In the genomic region with DNA sequence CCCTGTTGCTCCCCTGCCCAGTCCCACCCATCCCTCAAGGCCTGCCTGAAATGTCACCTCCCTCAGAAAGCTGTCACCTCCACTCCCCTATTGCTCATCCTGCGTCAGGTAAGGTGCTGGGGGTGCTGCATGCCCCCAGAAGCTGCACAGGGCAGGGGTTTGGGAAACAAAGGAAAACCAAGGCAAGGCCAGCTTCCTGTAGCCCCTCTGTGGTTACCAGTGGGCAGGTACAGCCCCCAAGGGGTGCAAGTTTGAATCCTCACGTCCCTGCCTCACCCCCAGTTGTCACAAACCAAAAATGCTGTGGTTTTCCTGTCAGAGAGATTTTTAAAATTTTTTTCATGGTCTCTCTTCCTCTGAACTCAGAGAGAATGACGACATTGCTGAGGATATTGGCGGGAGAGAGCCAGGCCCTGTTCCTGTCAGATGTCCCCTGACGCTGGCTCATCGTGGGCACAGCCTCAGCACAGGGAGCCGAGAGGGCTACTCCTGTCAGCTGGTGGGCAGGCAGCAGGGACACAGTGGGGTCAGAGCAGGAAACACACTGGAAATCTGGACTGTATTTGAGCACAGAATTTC, we compare ENCODE assay signal across 8 cellular contexts. TPM values are rescaled to one million over a fixed set of nuclear protein-coding genes. Genes with fewer than 3 reads are reported as not detected.
DNase-seq lines count a peak whose midpoint lies in the region; ATAC-seq and TF ChIP-seq lines count a peak whose summit lies in the region.

No MANE protein-coding gene starts in this region.

- H3K18ac ChIP-seq in mesenchymal stem cell (ENCODE audit: low read depth in 1 of 2, low read length in 2 of 2), result peak overlapping the region in 1 of 2 experiments; percentile 38

- no peaks in the 10 kb centered on the region for H3K27me3 ChIP-seq in CD4-positive, alpha-beta T cell (ENCODE audit: control insufficient read depth, insufficient read depth, low read length)
- H3K27me3 ChIP-seq in mesenchymal stem cell (ENCODE audit: control insufficient read depth in 1 of 2, insufficient read depth in 1 of 2, low read length in 2 of 2) (peaks cover 12 to 18% of the 10 kb centered on the region in 2 experiments), MG63 (no peaks in the 10 kb centered on the region)

- H3K36me3 ChIP-seq in mesenchymal stem cell (ENCODE audit: control insufficient read depth in 1 of 2, insufficient read depth in 2 of 2, low read depth in 1 of 2, low read length in 2 of 2) (no peaks in the 10 kb centered on the region), MG63 (no peaks in the 10 kb centered on the region)

- H3K27ac Mint-ChIP-seq in CD4-positive, alpha-beta T cell, result peak overlapping the region; percentile 93
- no peak overlapping the region for H3K27ac Mint-ChIP-seq in Calu3 (ENCODE audit: unreplicated experiment)

- peaks cover 16% of the 10 kb centered on the region for H3K4me1 ChIP-seq in mesenchymal stem cell (ENCODE audit: control insufficient read depth, insufficient read depth, low read depth, low read length)

- no peak overlapping the region for H3K9ac ChIP-seq in mesenchymal stem cell (ENCODE audit: low read length)

- no peak overlapping the region for H2BK12ac ChIP-seq in mesenchymal stem cell (ENCODE audit: low read length in 2 of 2)

- H3K27ac ChIP-seq in CD4-positive, alpha-beta T cell (ENCODE audit: low read depth, low read length), result peak overlapping the region; percentile 63
- H3K27ac ChIP-seq in mesenchymal stem cell (ENCODE audit: low read length, poor library complexity, severe bottlenecking), result no peak overlapping the region

- H2BK5ac ChIP-seq in mesenchymal stem cell (ENCODE audit: low read depth, low read length, poor library complexity, severe bottlenecking), result no peak overlapping the region

- no peak overlapping the region for H2BK15ac ChIP-seq in mesenchymal stem cell (ENCODE audit: low read depth, poor library complexity, severe bottlenecking)

- WGBS in mesenchymal stem cell, result 26% methylated on average over 6 of the region's 7 CpGs

- H3K9me3 Mint-ChIP-seq in CD4-positive, alpha-beta T cell, result no peaks in the 10 kb centered on the region
- no peaks in the 10 kb centered on the region for H3K9me3 Mint-ChIP-seq in Calu3 (ENCODE audit: low read depth, unreplicated experiment)

- H3K4me3 Mint-ChIP-seq in CD4-positive, alpha-beta T cell, result peak overlapping the region; percentile 55
- no peak overlapping the region for H3K4me3 Mint-ChIP-seq in Calu3 (ENCODE audit: low read depth, unreplicated experiment)

- H2AK5ac ChIP-seq in mesenchymal stem cell (ENCODE audit: low read length, severe bottlenecking), result no peak overlapping the region

- H3K79me1 ChIP-seq in mesenchymal stem cell (replicated peaks; ENCODE audit: low read length, poor library complexity, severe bottlenecking), result no peaks in the 10 kb centered on the region

- peak overlapping the region; percentile 29 for H4K8ac ChIP-seq in mesenchymal stem cell (ENCODE audit: low read length)

- H3K4me2 ChIP-seq in mesenchymal stem cell (ENCODE audit: low read length, poor library complexity, severe bottlenecking), result no peak overlapping the region

- H3K23ac ChIP-seq in mesenchymal stem cell (ENCODE audit: low read length in 2 of 2), result no peak overlapping the region

- no peaks in the 10 kb centered on the region for H3K27me3 Mint-ChIP-seq in CD4-positive, alpha-beta T cell
- H3K27me3 Mint-ChIP-seq in Calu3 (ENCODE audit: unreplicated experiment), result peaks cover 62% of the 10 kb centered on the region

- peaks cover 61% of the 10 kb centered on the region for H3K4me1 Mint-ChIP-seq in CD4-positive, alpha-beta T cell (ENCODE audit: low read depth)
- no peaks in the 10 kb centered on the region for H3K4me1 Mint-ChIP-seq in Calu3 (ENCODE audit: low read depth, unreplicated experiment)

- CTCF ChIA-PET in CD4-positive, alpha-beta T cell (lab: Charles Lee), result interaction anchor here (1.0 to 4.8 kb wide), 6 partner anchors 9 to 116 kb away, joined by 3 to 30 read pairs (median 4); a partner anchor contains a TSS
- CTCF ChIA-PET in Calu3 (lab: Charles Lee), result no interaction called here

- POLR2A ChIA-PET in CD4-positive, alpha-beta T cell (lab: Charles Lee), result interaction anchor here (1.4 to 3.1 kb wide), 4 partner anchors 9 to 46 kb away, joined by 3 to 35 read pairs (median 10); a partner anchor contains a TSS

- H3K4me3 ChIP-seq in mesenchymal stem cell (ENCODE audit: insufficient read depth in 1 of 2, low read depth in 1 of 2, low read length in 2 of 2) (no peak overlapping the region), MG63 (no peak overlapping the region)

- intact Hi-C loops in CD4-positive, alpha-beta T cell (cut with DNase I, micrococcal nuclease), result loop anchor here (2.0 to 5.0 kb wide), 2 partner anchors 47 to 120 kb away; no protein-coding TSS in a partner anchor
- intact Hi-C loops in Calu3 (cut with micrococcal nuclease; ENCODE audit: unreplicated experiment), result no loop called here

- peaks cover 68% of the 10 kb centered on the region for H3K36me3 Mint-ChIP-seq in CD4-positive, alpha-beta T cell (ENCODE audit: low read depth)
- peaks cover 9% of the 10 kb centered on the region for H3K36me3 Mint-ChIP-seq in Calu3 (ENCODE audit: insufficient read depth, unreplicated experiment)

- H2BK120ac ChIP-seq in mesenchymal stem cell (ENCODE audit: low read depth, low read length), result no peak overlapping the region

- peak overlapping the region in 1 of 2 experiments; percentile 28 for H3K4ac ChIP-seq in mesenchymal stem cell (ENCODE audit: low read depth in 1 of 2, low read length in 2 of 2)

- peak in 2 of 10 experiments; percentile 38 to 55 for DNase-seq in CD4-positive, alpha-beta T cell
- DNase-seq in LHCN-M2 (ENCODE audit: low read depth) (peak; percentile 39), activated gamma-delta T cell (lab: John Stamatoyannopoulos, UW) (peak; percentile 19), mesenchymal stem cell (peak; percentile 29), NCI-H510A treated with DMSO at 0.1 percent for 48 hours (lab: John Stamatoyannopoulos, UW) (no peak), MG63 (no peak), Calu3 (no peak), AML-193 (lab: John Stamatoyannopoulos, UW) (no peak)

- BruUV-seq in Calu3 (replicated peaks; lab: Mats Ljungman, UMichigan), result no TSS peak

- H3K14ac ChIP-seq in mesenchymal stem cell (ENCODE audit: low read length in 2 of 2), result no peak overlapping the region

- ATAC-seq in CD4-positive, alpha-beta T cell (ENCODE audit: poor library complexity), result peak; percentile 84

- no peak for TF ChIP-seq CTCF in CD4-positive, alpha-beta T cell (IDR thresholded peaks at IDR 0.05)
- TF ChIP-seq CTCF in Calu3 (IDR thresholded peaks at IDR 0.05; ENCODE audit: unreplicated experiment), result no peak

- peak overlapping the region; percentile 64 for H4K91ac ChIP-seq in mesenchymal stem cell (ENCODE audit: low read length)

- no peak overlapping the region for H2AFZ ChIP-seq in mesenchymal stem cell (ENCODE audit: low read depth, low read length)

- H3K9me3 ChIP-seq in CD4-positive, alpha-beta T cell (ENCODE audit: control insufficient read depth, low read length), result no peaks in the 10 kb centered on the region
- H3K9me3 ChIP-seq in mesenchymal stem cell (ENCODE audit: control insufficient read depth, low read length), result no peaks in the 10 kb centered on the region
- no peaks in the 10 kb centered on the region for H3K9me3 ChIP-seq in MG63

RNA-seq across cellular contexts. Expression of a gene that starts 27.0 kb away (rescaled TPM):
- total RNA-seq in CD4-positive, alpha-beta T cell, result 10 to 100 TPM; 79.4 to 82.7 TPM
- total RNA-seq in LHCN-M2 (2014; rRNA removed), result not detected in 2 replicates
- 0.12 TPM for polyA plus RNA-seq in LHCN-M2 (2012)
- polyA plus RNA-seq in mesenchymal stem cell (2013, experiment 1 of 2), result not detected
- polyA plus RNA-seq in mesenchymal stem cell (2013, experiment 2 of 2), result not detected
- total RNA-seq in MG63 (2014; rRNA removed; shearing (Covaris generic); ENCODE audit: low replicate concordance), result not detected in 2 replicates
- total RNA-seq in Calu3 (2022), result not detected in 2 replicates

RNA-seq across cellular contexts. Expression of a gene that starts 49.0 kb away (rescaled TPM):
- 10 to 100 TPM; 14.7 to 15.5 TPM for total RNA-seq in CD4-positive, alpha-beta T cell
- total RNA-seq in LHCN-M2 (2014; rRNA removed) (355 and 417 TPM in 2 replicates), Calu3 (2022) (404 and 463 TPM in 2 replicates)
- polyA plus RNA-seq in LHCN-M2 (2012), result 146 TPM
- 226 TPM for polyA plus RNA-seq in mesenchymal stem cell (2013, experiment 1 of 2)
- 236 TPM for polyA plus RNA-seq in mesenchymal stem cell (2013, experiment 2 of 2)
- total RNA-seq in MG63 (2014; rRNA removed; shearing (Covaris generic); ENCODE audit: low replicate concordance), result 239 and 258 TPM in 2 replicates

Comparison
In these comparisons a context has a peak if more than half of its experiments do, and no peak if none do; other contexts are left out.
1. DNase-seq: peak in LHCN-M2 (single experiment), activated gamma-delta T cell (single experiment) and mesenchymal stem cell (single experiment); none in NCI-H510A treated with DMSO at 0.1 percent for 48 hours (single experiment), MG63 (single experiment), Calu3 (single experiment) and AML-193 (0 of 2).
2. RNA of a gene that starts 27.0 kb away (total RNA-seq): 79.4 to 82.7 TPM in CD4-positive, alpha-beta T cell; not detected in LHCN-M2, not detected in MG63 and not detected in Calu3; every median in the first group is over 10 times any median in the second.
3. RNA of a gene that starts 49.0 kb away (total RNA-seq): 404 to 463 TPM in Calu3, 355 to 417 TPM in LHCN-M2 and 239 to 258 TPM in MG63; 14.7 to 15.5 TPM in CD4-positive, alpha-beta T cell; every median in the first group is over 10 times any median in the second.